ENCODE assay signal across 7 cellular contexts in the genomic region with DNA sequence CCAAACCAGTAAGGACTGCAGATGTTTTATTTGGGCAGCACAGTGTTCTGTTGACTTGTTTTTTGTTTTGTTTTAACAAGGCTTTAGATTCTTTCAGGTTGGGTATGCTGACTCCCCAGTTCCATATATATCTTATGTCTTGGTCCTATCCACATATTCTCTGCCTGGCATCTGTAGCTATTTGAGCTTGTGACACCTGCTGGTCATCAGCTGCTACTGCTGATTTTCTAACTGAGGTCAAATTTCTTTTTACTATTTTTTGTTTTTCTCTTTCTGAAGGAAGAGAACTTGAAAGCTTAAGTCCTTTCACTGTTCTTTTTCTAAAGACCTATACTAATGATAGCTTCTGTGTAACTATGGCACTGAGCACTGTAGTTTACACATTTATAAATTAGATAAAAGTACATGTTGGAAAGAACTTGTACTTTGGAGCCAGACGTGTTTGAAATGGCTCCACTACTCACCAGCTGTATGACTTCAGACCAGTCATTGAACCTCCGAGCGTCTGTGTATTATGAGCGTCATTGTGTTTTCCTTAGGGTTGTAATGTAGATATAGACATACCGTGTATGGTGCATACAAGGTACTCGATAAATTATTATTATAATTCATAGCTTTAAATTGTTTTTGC.
A peak's percentile ranks its signal among the peaks of the same experiment; 100 is the strongest.
DNase-seq lines count a peak whose midpoint lies in the region; ATAC-seq, FAIRE-seq and TF ChIP-seq lines count a peak whose summit lies in the region.

No MANE protein-coding gene starts in this region.

- H3K36me3 ChIP-seq in astrocyte (ENCODE audit: insufficient read depth, low read length) (peaks cover 24% of the 10 kb centered on the region), small intestine (ENCODE audit: control insufficient read depth in 2 of 2, insufficient read depth in 2 of 2, low read length in 2 of 2) (peaks cover 4 to 13% of the 10 kb centered on the region in 2 donors)

- no peak overlapping the region for H3K4me3 Mint-ChIP-seq in H9
- no peak overlapping the region for H3K4me3 Mint-ChIP-seq in astrocyte (ENCODE audit: unreplicated experiment)

- no peak for ATAC-seq in GM19452 (IDR thresholded peaks at IDR 0.05; ENCODE audit: unreplicated experiment)

- H3K4me2 ChIP-seq in H9 (ENCODE audit: insufficient read depth, insufficient read length, low read length): no peak overlapping the region
- no peak overlapping the region for H3K4me2 ChIP-seq in astrocyte (ENCODE audit: low read length)

- H2BK120ac ChIP-seq in H9 (ENCODE audit: low read depth, low read length, poor library complexity, severe bottlenecking): no peak overlapping the region

- no peak overlapping the region for H4K91ac ChIP-seq in H9 (ENCODE audit: insufficient read length, low read depth, low read length)

- no peak overlapping the region for H4K5ac ChIP-seq in H9 (ENCODE audit: insufficient read length, low read depth, low read length)

- H2BK12ac ChIP-seq in H9 (ENCODE audit: insufficient read length, low read depth, low read length): no peak overlapping the region

- H3K27me3 ChIP-seq in H9 (ENCODE audit: insufficient read depth, low read length) (no peaks in the 10 kb centered on the region), astrocyte (ENCODE audit: insufficient read depth, low read length) (no peaks in the 10 kb centered on the region), small intestine (ENCODE audit: control insufficient read depth in 2 of 2, insufficient read depth in 2 of 2, low read length in 2 of 2) (no peaks in the 10 kb centered on the region)

- peak; percentile 88 for TF ChIP-seq CTCF in H9 (conservative IDR thresholded peaks at IDR 0.05)
- TF ChIP-seq CTCF in astrocyte (IDR thresholded peaks at IDR 0.05; ENCODE audit: insufficient read depth, low read depth, low read length): peak; percentile 95

- H3K4me1 Mint-ChIP-seq in H9 (no peaks in the 10 kb centered on the region), astrocyte (ENCODE audit: low read depth, unreplicated experiment) (peaks cover 5% of the 10 kb centered on the region)

- no peak overlapping the region for H3T11ph ChIP-seq in H9 (ENCODE audit: low read length)

- no peaks in the 10 kb centered on the region for H3K9me3 ChIP-seq in H9 (ENCODE audit: control insufficient read depth, low read depth, low read length)
- H3K9me3 ChIP-seq in astrocyte (ENCODE audit: insufficient read depth, low read depth, low read length): no peaks in the 10 kb centered on the region
- no peaks in the 10 kb centered on the region for H3K9me3 ChIP-seq in small intestine (ENCODE audit: control insufficient read depth, low read depth)

- no peak overlapping the region for H3K23ac ChIP-seq in H9 (ENCODE audit: insufficient read length, low read depth, low read length)

- DNase-seq in DMS53 (lab: John Stamatoyannopoulos, UW): peak; percentile 90
- no peak for DNase-seq in H9
- peak; percentile 24 for DNase-seq in NCI-H226
- peak; percentile 44 for DNase-seq in astrocyte (ENCODE audit: low read depth)
- DNase-seq in hepatic stellate cell (ENCODE audit: low spot score): peak; percentile 45
- peak; percentile 70 for DNase-seq in small intestine

- no peak overlapping the region for H2AK5ac ChIP-seq in H9 (ENCODE audit: insufficient read length, low read length)

- H3K18ac ChIP-seq in H9 (ENCODE audit: insufficient read length, low read depth, low read length): no peak overlapping the region

- FAIRE-seq in astrocyte (lab: Jason Lieb, UNC): no peak
- peak; percentile 47 for FAIRE-seq in small intestine (lab: Jason Lieb, UNC)

- H3K9ac ChIP-seq in H9 (ENCODE audit: extremely low read depth, insufficient read length, low read length) (no peak overlapping the region), astrocyte (ENCODE audit: low read length) (no peak overlapping the region)

- H2BK15ac ChIP-seq in H9 (ENCODE audit: low read depth, low read length): no peak overlapping the region

- H3K9me3 Mint-ChIP-seq in H9 (no peaks in the 10 kb centered on the region), astrocyte (ENCODE audit: unreplicated experiment) (no peaks in the 10 kb centered on the region)

- no peak overlapping the region for H3K56ac ChIP-seq in H9 (ENCODE audit: insufficient read length, low read depth, low read length)

- no peak overlapping the region for H3K4ac ChIP-seq in H9 (ENCODE audit: low read depth, low read length)

- no peak overlapping the region for H3K27ac ChIP-seq in H9 (ENCODE audit: insufficient read length, low read depth, low read length)
- H3K27ac ChIP-seq in astrocyte (ENCODE audit: low read depth, low read length): no peak overlapping the region
- H3K27ac ChIP-seq in small intestine (ENCODE audit: low read depth in 1 of 2, low read length in 1 of 2): no peak overlapping the region

- H3K27ac Mint-ChIP-seq in H9 (peak overlapping the region in 1 of 3 experiments; percentile 44; a peak in 1 of 7 replicates), astrocyte (ENCODE audit: unreplicated experiment) (no peak overlapping the region)

- H3K4me3 ChIP-seq in astrocyte (ENCODE audit: insufficient read depth, low read depth, low read length) (no peak overlapping the region), small intestine (ENCODE audit: low read depth in 1 of 2, low read length in 2 of 2) (no peak overlapping the region)

- no peaks in the 10 kb centered on the region for H3K23me2 ChIP-seq in H9 (ENCODE audit: insufficient read length, low read depth, low read length, poor library complexity, severe bottlenecking)

- peaks cover 19 to 58% (median 53%) of the 10 kb centered on the region in 3 experiments; a peak in 6 of 7 replicates for H3K36me3 Mint-ChIP-seq in H9 (ENCODE audit: insufficient read depth in 1 of 3, low read depth in 3 of 3)
- peaks cover 14% of the 10 kb centered on the region for H3K36me3 Mint-ChIP-seq in astrocyte (ENCODE audit: low read depth, unreplicated experiment)

- no peaks in the 10 kb centered on the region for H4K20me1 ChIP-seq in H9 (ENCODE audit: control insufficient read depth, insufficient read depth, insufficient read length)
- peaks cover 5% of the 10 kb centered on the region for H4K20me1 ChIP-seq in astrocyte (ENCODE audit: insufficient read depth, low read length)

- H2BK5ac ChIP-seq in H9 (ENCODE audit: insufficient read length, low read length): no peak overlapping the region

- H3K14ac ChIP-seq in H9 (ENCODE audit: insufficient read depth, low read length): no peak overlapping the region

- H3K79me1 ChIP-seq in H9 (ENCODE audit: insufficient read depth, low read depth, low read length, poor library complexity, severe bottlenecking): peaks cover 2% of the 10 kb centered on the region

- H2AFZ ChIP-seq in H9 (ENCODE audit: low read length): no peak overlapping the region
- H2AFZ ChIP-seq in astrocyte (ENCODE audit: low read depth, low read length): no peak overlapping the region

- no peak overlapping the region for H2BK20ac ChIP-seq in H9 (ENCODE audit: low read depth, low read length, poor library complexity, severe bottlenecking)

- no peaks in the 10 kb centered on the region for H3K79me2 ChIP-seq in H9 (ENCODE audit: insufficient read depth, low read length)
- no peaks in the 10 kb centered on the region for H3K79me2 ChIP-seq in astrocyte (ENCODE audit: insufficient read depth, low read length)

- no peak overlapping the region for H4K8ac ChIP-seq in H9 (replicated peaks; ENCODE audit: insufficient read length, low read depth, low read length)

- no peaks in the 10 kb centered on the region for H3K27me3 Mint-ChIP-seq in H9 (ENCODE audit: low read depth)
- no peaks in the 10 kb centered on the region for H3K27me3 Mint-ChIP-seq in astrocyte (ENCODE audit: low read depth, unreplicated experiment)

- no CpG with 5 or more reads among the region's 6 CpGs for WGBS in H9 (ENCODE audit: extremely low coverage, insufficient read length, low lambda C conversion rate)
- WGBS in small intestine, 3 donors: 27 to 48% (median 44%) methylated on average over 6 of the region's 6 CpGs

- H3K4me1 ChIP-seq in H9 (ENCODE audit: insufficient read depth, low read length) (no peaks in the 10 kb centered on the region), astrocyte (ENCODE audit: insufficient read depth, low read length) (no peaks in the 10 kb centered on the region), small intestine (ENCODE audit: control insufficient read depth in 2 of 2, insufficient read depth in 1 of 2, low read depth in 1 of 2, low read length in 1 of 2) (no peaks in the 10 kb centered on the region)
